In the genomic region with DNA sequence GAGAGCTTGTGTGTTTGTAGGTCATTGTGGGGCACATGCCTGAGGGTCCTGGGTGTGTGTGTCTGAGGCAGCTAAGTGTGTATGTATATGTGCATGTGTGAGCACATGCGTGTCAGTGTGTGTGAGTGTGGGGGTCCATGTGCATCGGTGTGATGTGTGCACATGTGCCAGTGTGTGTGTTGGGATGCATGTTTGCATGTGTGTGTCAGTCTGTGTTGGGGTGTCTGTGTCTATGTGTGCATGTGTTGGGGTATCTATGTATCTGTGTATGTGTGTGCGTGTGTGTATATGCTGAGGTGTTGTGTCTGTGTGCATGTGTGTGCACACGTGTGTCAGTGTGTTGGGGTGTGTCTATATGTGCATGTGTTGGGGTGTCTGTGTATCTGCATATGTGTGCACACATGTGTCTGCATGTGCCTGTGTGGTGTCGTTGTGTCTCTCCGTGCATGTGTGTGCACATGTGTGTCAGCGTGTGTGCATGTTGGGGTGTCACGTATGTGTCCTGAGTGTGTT, we compare ENCODE assay signal across 1 cellular context.
TF ChIP-seq lines count a peak whose summit lies in the region.

No MANE protein-coding gene starts in this region.

TF ChIP-seq in WTC11, 78 proteins besides CTCF, POLR2A, EP300 and RAD21:
- TF ChIP-seq, protein P1, sequence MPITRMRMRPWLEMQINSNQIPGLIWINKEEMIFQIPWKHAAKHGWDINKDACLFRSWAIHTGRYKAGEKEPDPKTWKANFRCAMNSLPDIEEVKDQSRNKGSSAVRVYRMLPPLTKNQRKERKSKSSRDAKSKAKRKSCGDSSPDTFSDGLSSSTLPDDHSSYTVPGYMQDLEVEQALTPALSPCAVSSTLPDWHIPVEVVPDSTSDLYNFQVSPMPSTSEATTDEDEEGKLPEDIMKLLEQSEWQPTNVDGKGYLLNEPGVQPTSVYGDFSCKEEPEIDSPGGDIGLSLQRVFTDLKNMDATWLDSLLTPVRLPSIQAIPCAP (CRISPR knock-in tag; IDR thresholded peaks at IDR 0.05) = no peak
- TF ChIP-seq, protein P2, sequence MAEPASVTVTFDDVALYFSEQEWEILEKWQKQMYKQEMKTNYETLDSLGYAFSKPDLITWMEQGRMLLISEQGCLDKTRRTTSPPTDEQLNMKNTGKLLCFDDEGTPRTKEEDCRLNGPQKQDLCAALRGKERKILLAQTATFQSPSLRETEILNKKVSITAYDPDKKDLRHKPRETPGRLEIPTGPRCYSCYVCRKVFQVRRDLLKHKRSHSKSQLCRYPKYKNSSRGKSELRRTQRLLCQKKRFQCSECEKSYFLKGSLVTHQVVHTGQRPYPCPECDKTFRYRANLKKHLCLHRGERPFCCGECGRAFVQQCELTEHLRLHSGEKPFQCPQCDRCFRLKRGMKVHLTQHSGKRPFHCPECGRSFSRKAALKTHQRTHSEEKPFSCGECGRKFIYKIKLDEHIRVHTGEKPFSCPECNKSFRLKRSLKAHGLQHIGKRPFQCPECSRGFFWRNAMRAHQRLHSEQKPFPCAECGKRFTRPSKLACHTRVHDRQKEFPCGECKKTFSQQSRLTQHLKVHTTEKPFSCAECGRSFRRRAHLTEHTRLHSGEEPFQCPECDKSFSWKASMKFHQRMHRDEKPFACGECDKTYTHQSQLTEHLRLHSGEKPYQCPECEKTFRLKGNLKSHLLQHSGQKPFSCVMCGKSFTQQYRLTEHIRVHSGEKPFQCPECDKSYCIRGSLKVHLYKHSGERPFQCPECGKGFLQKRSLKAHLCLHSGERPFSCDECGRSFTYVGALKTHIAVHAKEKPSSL (CRISPR knock-in tag; conservative IDR thresholded peaks at IDR 0.05) = no peak
- no peak for TF ChIP-seq NFATC4 (CRISPR knock-in tag; IDR thresholded peaks at IDR 0.05)
- no peak for TF ChIP-seq NR3C1 (CRISPR knock-in tag; conservative IDR thresholded peaks at IDR 0.05; ENCODE audit: low read depth)
- TF ChIP-seq, protein P3, sequence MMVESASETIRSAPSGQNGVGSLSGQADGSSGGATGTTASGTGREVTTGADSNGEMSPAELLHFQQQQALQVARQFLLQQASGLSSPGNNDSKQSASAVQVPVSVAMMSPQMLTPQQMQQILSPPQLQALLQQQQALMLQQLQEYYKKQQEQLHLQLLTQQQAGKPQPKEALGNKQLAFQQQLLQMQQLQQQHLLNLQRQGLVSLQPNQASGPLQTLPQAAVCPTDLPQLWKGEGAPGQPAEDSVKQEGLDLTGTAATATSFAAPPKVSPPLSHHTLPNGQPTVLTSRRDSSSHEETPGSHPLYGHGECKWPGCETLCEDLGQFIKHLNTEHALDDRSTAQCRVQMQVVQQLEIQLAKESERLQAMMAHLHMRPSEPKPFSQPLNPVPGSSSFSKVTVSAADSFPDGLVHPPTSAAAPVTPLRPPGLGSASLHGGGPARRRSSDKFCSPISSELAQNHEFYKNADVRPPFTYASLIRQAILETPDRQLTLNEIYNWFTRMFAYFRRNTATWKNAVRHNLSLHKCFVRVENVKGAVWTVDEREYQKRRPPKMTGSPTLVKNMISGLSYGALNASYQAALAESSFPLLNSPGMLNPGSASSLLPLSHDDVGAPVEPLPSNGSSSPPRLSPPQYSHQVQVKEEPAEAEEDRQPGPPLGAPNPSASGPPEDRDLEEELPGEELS (CRISPR knock-in tag; IDR thresholded peaks at IDR 0.05) = no peak
- no peak for TF ChIP-seq PRRX2 (CRISPR knock-in tag; IDR thresholded peaks at IDR 0.05)
- no peak for TF ChIP-seq OVOL2 (CRISPR knock-in tag; IDR thresholded peaks at IDR 0.05; ENCODE audit: borderline replicate concordance)
- no peak for TF ChIP-seq ZNF219 (CRISPR knock-in tag; IDR thresholded peaks at IDR 0.05; ENCODE audit: borderline replicate concordance)
- TF ChIP-seq, protein P4, sequence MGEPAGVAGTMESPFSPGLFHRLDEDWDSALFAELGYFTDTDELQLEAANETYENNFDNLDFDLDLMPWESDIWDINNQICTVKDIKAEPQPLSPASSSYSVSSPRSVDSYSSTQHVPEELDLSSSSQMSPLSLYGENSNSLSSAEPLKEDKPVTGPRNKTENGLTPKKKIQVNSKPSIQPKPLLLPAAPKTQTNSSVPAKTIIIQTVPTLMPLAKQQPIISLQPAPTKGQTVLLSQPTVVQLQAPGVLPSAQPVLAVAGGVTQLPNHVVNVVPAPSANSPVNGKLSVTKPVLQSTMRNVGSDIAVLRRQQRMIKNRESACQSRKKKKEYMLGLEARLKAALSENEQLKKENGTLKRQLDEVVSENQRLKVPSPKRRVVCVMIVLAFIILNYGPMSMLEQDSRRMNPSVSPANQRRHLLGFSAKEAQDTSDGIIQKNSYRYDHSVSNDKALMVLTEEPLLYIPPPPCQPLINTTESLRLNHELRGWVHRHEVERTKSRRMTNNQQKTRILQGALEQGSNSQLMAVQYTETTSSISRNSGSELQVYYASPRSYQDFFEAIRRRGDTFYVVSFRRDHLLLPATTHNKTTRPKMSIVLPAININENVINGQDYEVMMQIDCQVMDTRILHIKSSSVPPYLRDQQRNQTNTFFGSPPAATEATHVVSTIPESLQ (CRISPR knock-in tag; IDR thresholded peaks at IDR 0.05) = no peak
- TF ChIP-seq, protein P5, sequence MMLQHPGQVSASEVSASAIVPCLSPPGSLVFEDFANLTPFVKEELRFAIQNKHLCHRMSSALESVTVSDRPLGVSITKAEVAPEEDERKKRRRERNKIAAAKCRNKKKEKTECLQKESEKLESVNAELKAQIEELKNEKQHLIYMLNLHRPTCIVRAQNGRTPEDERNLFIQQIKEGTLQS (CRISPR knock-in tag; conservative IDR thresholded peaks at IDR 0.05) = no peak
- no peak for TF ChIP-seq ZNF263 (CRISPR knock-in tag; IDR thresholded peaks at IDR 0.05; ENCODE audit: low read depth)
- TF ChIP-seq NR2C2 (CRISPR knock-in tag; IDR thresholded peaks at IDR 0.05) = no peak
TF ChIP-seq in WTC11: peak in this region for 0.
